8 cellular contexts compared by ENCODE assay signal in genomic region chr6:85323435-85324040, GRCh38.
DNase-seq lines count a peak whose midpoint lies in the region; ATAC-seq lines count a peak whose summit lies in the region.

No MANE protein-coding gene starts in this region.

- H4K5ac ChIP-seq in mesendoderm (ENCODE audit: low read length), result no peak overlapping the region

- H3K9ac ChIP-seq in mesendoderm (ENCODE audit: low read length), result no peak overlapping the region

- no peaks in the 10 kb centered on the region for H3K9me3 ChIP-seq in CD4-positive, alpha-beta memory T cell (ENCODE audit: control insufficient read depth in 1 of 2, low read length in 2 of 2)

- no peaks in the 10 kb centered on the region for H3K79me1 ChIP-seq in mesendoderm (ENCODE audit: low read length)

- H3K36me3 ChIP-seq in CD4-positive, alpha-beta memory T cell (ENCODE audit: insufficient read depth, low read length), result no peaks in the 10 kb centered on the region
- H3K36me3 ChIP-seq in mesendoderm (ENCODE audit: control insufficient read depth, insufficient read depth, low read length), result no peaks in the 10 kb centered on the region

- H3K27ac Mint-ChIP-seq in CD4-positive, alpha-beta memory T cell, result no peak overlapping the region
- H3K27ac Mint-ChIP-seq in activated CD4-positive, alpha-beta T cell treated with anti-CD3 and anti-CD28 coated beads, Interleukin-2, amount 10 ng/mL, durations not matched to agents 7 days and 5 days, result no peak overlapping the region

- no peak overlapping the region for H2BK15ac ChIP-seq in mesendoderm (replicated peaks; ENCODE audit: low read depth)

- ATAC-seq in HG03442 (IDR thresholded peaks at IDR 0.05; ENCODE audit: unreplicated experiment), result peak; percentile 87

- CTCF ChIA-PET in CD4-positive, alpha-beta memory T cell (lab: Charles Lee; ENCODE audit: partially characterized antibody), result interaction anchor here (1.0 to 2.3 kb wide), 8 partner anchors 9 to 1708 kb away, joined by 3 to 14 read pairs (median 6); no protein-coding TSS in a partner anchor
- CTCF ChIA-PET in activated CD4-positive, alpha-beta T cell treated with anti-CD3 and anti-CD28 coated beads, Interleukin-2, amount 10 ng/mL, durations not matched to agents 7 days and 5 days (lab: Charles Lee), result interaction anchor here (0.6 to 1.3 kb wide), 2 partner anchors 9 to 211 kb away, joined by 4 to 5 read pairs; no protein-coding TSS in a partner anchor

- H2BK120ac ChIP-seq in mesendoderm (ENCODE audit: low read depth, low read length), result no peak overlapping the region

- H3K4me3 ChIP-seq in CD4-positive, alpha-beta memory T cell (ENCODE audit: low read length in 2 of 2), result no peak overlapping the region
- H3K4me3 ChIP-seq in mesendoderm (ENCODE audit: low read length), result no peak overlapping the region

- no peak overlapping the region for H3K56ac ChIP-seq in mesendoderm (ENCODE audit: low read length)

- no peaks in the 10 kb centered on the region for H3K4me1 Mint-ChIP-seq in CD4-positive, alpha-beta memory T cell
- no peaks in the 10 kb centered on the region for H3K4me1 Mint-ChIP-seq in activated CD4-positive, alpha-beta T cell treated with anti-CD3 and anti-CD28 coated beads, Interleukin-2, amount 10 ng/mL, durations not matched to agents 7 days and 5 days

- H3K4me3 Mint-ChIP-seq in CD4-positive, alpha-beta memory T cell, result no peak overlapping the region
- H3K4me3 Mint-ChIP-seq in activated CD4-positive, alpha-beta T cell treated with anti-CD3 and anti-CD28 coated beads, Interleukin-2, amount 10 ng/mL, durations not matched to agents 7 days and 5 days, result no peak overlapping the region

- H2AK5ac ChIP-seq in mesendoderm (ENCODE audit: low read length), result no peak overlapping the region

- WGBS in mesendoderm (ENCODE audit: extremely low coverage, insufficient coverage, low lambda C conversion rate), result no CpG with 5 or more reads among the region's 9 CpGs

- H3K79me2 ChIP-seq in mesendoderm (ENCODE audit: control insufficient read depth, insufficient read depth, low read length), result no peaks in the 10 kb centered on the region

- no peaks in the 10 kb centered on the region for H3K27me3 ChIP-seq in CD4-positive, alpha-beta memory T cell (ENCODE audit: insufficient read depth, low read length)
- H3K27me3 ChIP-seq in mesendoderm (ENCODE audit: insufficient read depth, low read length, poor library complexity), result no peaks in the 10 kb centered on the region

- H3K27ac ChIP-seq in CD4-positive, alpha-beta memory T cell (ENCODE audit: low read depth, low read length), result no peak overlapping the region
- no peak overlapping the region for H3K27ac ChIP-seq in mesendoderm (ENCODE audit: low read depth, low read length)

- H3K23ac ChIP-seq in mesendoderm (ENCODE audit: low read length), result no peak overlapping the region

- H3K27me3 Mint-ChIP-seq in CD4-positive, alpha-beta memory T cell, result peaks cover 8 to 11% of the 10 kb centered on the region in 2 donors
- peaks cover 4% of the 10 kb centered on the region for H3K27me3 Mint-ChIP-seq in activated CD4-positive, alpha-beta T cell treated with anti-CD3 and anti-CD28 coated beads, Interleukin-2, amount 10 ng/mL, durations not matched to agents 7 days and 5 days

- H3K4me1 ChIP-seq in CD4-positive, alpha-beta memory T cell (ENCODE audit: insufficient read depth, low read length), result no peaks in the 10 kb centered on the region
- H3K4me1 ChIP-seq in mesendoderm (ENCODE audit: control insufficient read depth, low read depth, low read length), result no peaks in the 10 kb centered on the region

- no peak overlapping the region for H4K8ac ChIP-seq in mesendoderm (ENCODE audit: low read depth, low read length)

- no peaks in the 10 kb centered on the region for H3K36me3 Mint-ChIP-seq in CD4-positive, alpha-beta memory T cell
- H3K36me3 Mint-ChIP-seq in activated CD4-positive, alpha-beta T cell treated with anti-CD3 and anti-CD28 coated beads, Interleukin-2, amount 10 ng/mL, durations not matched to agents 7 days and 5 days (ENCODE audit: low read depth), result no peaks in the 10 kb centered on the region

- H3K4ac ChIP-seq in mesendoderm (ENCODE audit: low read depth, low read length), result no peak overlapping the region

- H3K9me3 Mint-ChIP-seq in CD4-positive, alpha-beta memory T cell, result peaks cover 0 to 6% (median 2%) of the 10 kb centered on the region in 8 donors
- H3K9me3 Mint-ChIP-seq in activated CD4-positive, alpha-beta T cell treated with anti-CD3 and anti-CD28 coated beads, Interleukin-2, amount 10 ng/mL, durations not matched to agents 7 days and 5 days, result no peaks in the 10 kb centered on the region

- no peak overlapping the region for H2BK5ac ChIP-seq in mesendoderm (ENCODE audit: low read length)

- H3K18ac ChIP-seq in mesendoderm (ENCODE audit: low read length), result no peak overlapping the region

- POLR2A ChIA-PET in CD4-positive, alpha-beta memory T cell (lab: Charles Lee; ENCODE audit: partially characterized antibody), result no interaction called here
- POLR2A ChIA-PET in activated CD4-positive, alpha-beta T cell treated with anti-CD3 and anti-CD28 coated beads, Interleukin-2, amount 10 ng/mL, durations not matched to agents 7 days and 5 days (lab: Charles Lee), result no interaction called here

- peak; percentile 40 to 53 (median 47) for DNase-seq in CD4-positive, alpha-beta memory T cell
- DNase-seq in GM19240 (ENCODE audit: insufficient read length, low spot score), result peak; percentile 15
- peak; percentile 30 for DNase-seq in NCI-H510A (lab: John Stamatoyannopoulos, UW)
- peak; percentile 86 for DNase-seq in activated CD4-positive, alpha-beta T cell treated with anti-CD3 and anti-CD28 coated beads, Interleukin-2, amount 10 ng/mL, durations not matched to agents 7 days and 5 days
- peak; percentile 73 to 80 for DNase-seq in dermis microvascular lymphatic vessel endothelial cell (ENCODE audit: low read depth in 2 of 2)
- peak; percentile 83 for DNase-seq in mesendoderm
- DNase-seq in stimulated activated CD8-positive, alpha-beta memory T cell treated with anti-CD3 and anti-CD28 coated beads, Interleukin-4, amount 100 ng/mL, for 48 hours, result peak; percentile 91

- no peak overlapping the region for H3K4me2 ChIP-seq in mesendoderm (ENCODE audit: low read length)

- intact Hi-C loops in CD4-positive, alpha-beta memory T cell (cut with micrococcal nuclease), result no loop called here

Comparison
In these comparisons a context has a peak if more than half of its experiments do, and no peak if none do; other contexts are left out.
1. DNase-seq: peak in every context shown above with its lines; median percentile 91 in stimulated activated CD8-positive, alpha-beta memory T cell treated with anti-CD3 and anti-CD28 coated beads, Interleukin-4, amount 100 ng/mL, for 48 hours; 86 in activated CD4-positive, alpha-beta T cell treated with anti-CD3 and anti-CD28 coated beads, Interleukin-2, amount 10 ng/mL, durations not matched to agents 7 days and 5 days; 83 in mesendoderm; 76 in dermis microvascular lymphatic vessel endothelial cell; 47 in CD4-positive, alpha-beta memory T cell; 30 in NCI-H510A; 15 in GM19240.